In genomic region chr19:4911786-4912672, GRCh38 we compare ENCODE assay signal across 1 cellular context.
TF ChIP-seq lines count a peak whose summit lies in the region.

No MANE protein-coding gene starts in this region.

TF ChIP-seq in HepG2, 621 proteins besides CTCF, POLR2A, EP300 and RAD21 (continued from another document and continues in another):
- no peak for TF ChIP-seq TBL1XR1 (IDR thresholded peaks at IDR 0.05; ENCODE audit: borderline replicate concordance, low read length, partially characterized antibody)
- no peak for TF ChIP-seq FOXA1 (IDR thresholded peaks at IDR 0.05)
- peak; percentile 54 for TF ChIP-seq FOXA1 (CRISPR knock-in tag; IDR thresholded peaks at IDR 0.05)
- no peak for TF ChIP-seq ESRRA (CRISPR knock-in tag; IDR thresholded peaks at IDR 0.05; ENCODE audit: low read depth)
- no peak for TF ChIP-seq MATR3 (CRISPR knock-in tag; IDR thresholded peaks at IDR 0.05)
- TF ChIP-seq ZNF362 (CRISPR knock-in tag; IDR thresholded peaks at IDR 0.05; ENCODE audit: borderline replicate concordance) = no peak
- TF ChIP-seq TGIF2 (CRISPR knock-in tag; IDR thresholded peaks at IDR 0.05) = 0 out of 2 replicates have a peak, but pooled peaks have one; percentile 27
- no peak for TF ChIP-seq SRSF9 (IDR thresholded peaks at IDR 0.05; ENCODE audit: borderline replicate concordance, insufficient read depth, low read depth, low read length, poor library complexity, severe bottlenecking)
- 0 out of 2 replicates have a peak, but pooled peaks have one; percentile 30 for TF ChIP-seq YEATS4 (CRISPR knock-in tag; IDR thresholded peaks at IDR 0.05; ENCODE audit: borderline replicate concordance)
- TF ChIP-seq TAF1 (CRISPR knock-in tag; IDR thresholded peaks at IDR 0.05) = no peak
- TF ChIP-seq ZNF563 (CRISPR knock-in tag; IDR thresholded peaks at IDR 0.05) = no peak
- no peak for TF ChIP-seq NFIC (IDR thresholded peaks at IDR 0.05; ENCODE audit: low read length)
- no peak for TF ChIP-seq ARID4A (CRISPR knock-in tag; IDR thresholded peaks at IDR 0.05; ENCODE audit: borderline replicate concordance)
- no peak for TF ChIP-seq GATA4 (IDR thresholded peaks at IDR 0.05; ENCODE audit: borderline replicate concordance, low read depth)
- TF ChIP-seq, protein P1, sequence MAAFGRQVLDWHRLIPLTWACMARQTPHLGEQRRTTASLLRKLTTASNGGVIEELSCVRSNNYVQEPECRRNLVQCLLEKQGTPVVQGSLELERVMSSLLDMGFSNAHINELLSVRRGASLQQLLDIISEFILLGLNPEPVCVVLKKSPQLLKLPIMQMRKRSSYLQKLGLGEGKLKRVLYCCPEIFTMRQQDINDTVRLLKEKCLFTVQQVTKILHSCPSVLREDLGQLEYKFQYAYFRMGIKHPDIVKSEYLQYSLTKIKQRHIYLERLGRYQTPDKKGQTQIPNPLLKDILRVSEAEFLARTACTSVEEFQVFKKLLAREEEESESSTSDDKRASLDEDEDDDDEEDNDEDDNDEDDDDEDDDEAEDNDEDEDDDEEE (CRISPR knock-in tag; IDR thresholded peaks at IDR 0.05) = no peak
- no peak for TF ChIP-seq ELF1 (CRISPR knock-in tag; IDR thresholded peaks at IDR 0.05)
- no peak for TF ChIP-seq FOXO4 (CRISPR knock-in tag; conservative IDR thresholded peaks at IDR 0.05)
- TF ChIP-seq ZNF414 (CRISPR knock-in tag; IDR thresholded peaks at IDR 0.05) = no peak
- TF ChIP-seq ZNF552 (CRISPR knock-in tag; IDR thresholded peaks at IDR 0.05; ENCODE audit: borderline replicate concordance) = no peak
- no peak for TF ChIP-seq GFI1 (CRISPR knock-in tag; IDR thresholded peaks at IDR 0.05; ENCODE audit: borderline replicate concordance)
- TF ChIP-seq, protein P2, sequence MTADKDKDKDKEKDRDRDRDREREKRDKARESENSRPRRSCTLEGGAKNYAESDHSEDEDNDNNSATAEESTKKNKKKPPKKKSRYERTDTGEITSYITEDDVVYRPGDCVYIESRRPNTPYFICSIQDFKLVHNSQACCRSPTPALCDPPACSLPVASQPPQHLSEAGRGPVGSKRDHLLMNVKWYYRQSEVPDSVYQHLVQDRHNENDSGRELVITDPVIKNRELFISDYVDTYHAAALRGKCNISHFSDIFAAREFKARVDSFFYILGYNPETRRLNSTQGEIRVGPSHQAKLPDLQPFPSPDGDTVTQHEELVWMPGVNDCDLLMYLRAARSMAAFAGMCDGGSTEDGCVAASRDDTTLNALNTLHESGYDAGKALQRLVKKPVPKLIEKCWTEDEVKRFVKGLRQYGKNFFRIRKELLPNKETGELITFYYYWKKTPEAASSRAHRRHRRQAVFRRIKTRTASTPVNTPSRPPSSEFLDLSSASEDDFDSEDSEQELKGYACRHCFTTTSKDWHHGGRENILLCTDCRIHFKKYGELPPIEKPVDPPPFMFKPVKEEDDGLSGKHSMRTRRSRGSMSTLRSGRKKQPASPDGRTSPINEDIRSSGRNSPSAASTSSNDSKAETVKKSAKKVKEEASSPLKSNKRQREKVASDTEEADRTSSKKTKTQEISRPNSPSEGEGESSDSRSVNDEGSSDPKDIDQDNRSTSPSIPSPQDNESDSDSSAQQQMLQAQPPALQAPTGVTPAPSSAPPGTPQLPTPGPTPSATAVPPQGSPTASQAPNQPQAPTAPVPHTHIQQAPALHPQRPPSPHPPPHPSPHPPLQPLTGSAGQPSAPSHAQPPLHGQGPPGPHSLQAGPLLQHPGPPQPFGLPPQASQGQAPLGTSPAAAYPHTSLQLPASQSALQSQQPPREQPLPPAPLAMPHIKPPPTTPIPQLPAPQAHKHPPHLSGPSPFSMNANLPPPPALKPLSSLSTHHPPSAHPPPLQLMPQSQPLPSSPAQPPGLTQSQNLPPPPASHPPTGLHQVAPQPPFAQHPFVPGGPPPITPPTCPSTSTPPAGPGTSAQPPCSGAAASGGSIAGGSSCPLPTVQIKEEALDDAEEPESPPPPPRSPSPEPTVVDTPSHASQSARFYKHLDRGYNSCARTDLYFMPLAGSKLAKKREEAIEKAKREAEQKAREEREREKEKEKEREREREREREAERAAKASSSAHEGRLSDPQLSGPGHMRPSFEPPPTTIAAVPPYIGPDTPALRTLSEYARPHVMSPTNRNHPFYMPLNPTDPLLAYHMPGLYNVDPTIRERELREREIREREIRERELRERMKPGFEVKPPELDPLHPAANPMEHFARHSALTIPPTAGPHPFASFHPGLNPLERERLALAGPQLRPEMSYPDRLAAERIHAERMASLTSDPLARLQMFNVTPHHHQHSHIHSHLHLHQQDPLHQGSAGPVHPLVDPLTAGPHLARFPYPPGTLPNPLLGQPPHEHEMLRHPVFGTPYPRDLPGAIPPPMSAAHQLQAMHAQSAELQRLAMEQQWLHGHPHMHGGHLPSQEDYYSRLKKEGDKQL (CRISPR knock-in tag; IDR thresholded peaks at IDR 0.05; ENCODE audit: low read depth) = no peak
- TF ChIP-seq, protein P3, sequence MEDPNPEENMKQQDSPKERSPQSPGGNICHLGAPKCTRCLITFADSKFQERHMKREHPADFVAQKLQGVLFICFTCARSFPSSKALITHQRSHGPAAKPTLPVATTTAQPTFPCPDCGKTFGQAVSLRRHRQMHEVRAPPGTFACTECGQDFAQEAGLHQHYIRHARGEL (CRISPR knock-in tag; IDR thresholded peaks at IDR 0.05) = no peak
- peak; percentile 34; the same call in 1 of the 2 replicates for TF ChIP-seq HOXA5 (CRISPR knock-in tag; IDR thresholded peaks at IDR 0.05)
- no peak for TF ChIP-seq ZSCAN9 (CRISPR knock-in tag; IDR thresholded peaks at IDR 0.05; ENCODE audit: borderline replicate concordance)
- TF ChIP-seq SSRP1 (CRISPR knock-in tag; IDR thresholded peaks at IDR 0.05) = no peak
- TF ChIP-seq ZIK1 (CRISPR knock-in tag; IDR thresholded peaks at IDR 0.05; ENCODE audit: borderline replicate concordance, low read depth) = no peak
- TF ChIP-seq ZNF350 (CRISPR knock-in tag; IDR thresholded peaks at IDR 0.05; ENCODE audit: borderline replicate concordance, low read depth) = 0 out of 2 replicates have a peak, but pooled peaks have one; percentile 55
- TF ChIP-seq NONO (IDR thresholded peaks at IDR 0.05) = no peak
- no peak for TF ChIP-seq NONO (CRISPR knock-in tag; conservative IDR thresholded peaks at IDR 0.05)
- no peak for TF ChIP-seq SRF (IDR thresholded peaks at IDR 0.05; ENCODE audit: low read depth, low read length)
- no peak for TF ChIP-seq ONECUT2 (CRISPR knock-in tag; IDR thresholded peaks at IDR 0.05)
- no peak for TF ChIP-seq HMG20B (CRISPR knock-in tag; conservative IDR thresholded peaks at IDR 0.05)
- TF ChIP-seq POLR2AphosphoS5 (IDR thresholded peaks at IDR 0.05; ENCODE audit: low read depth, low read length) = no peak
- TF ChIP-seq KDM5B (CRISPR knock-in tag; IDR thresholded peaks at IDR 0.05; ENCODE audit: borderline replicate concordance) = no peak
- TF ChIP-seq, protein P4, sequence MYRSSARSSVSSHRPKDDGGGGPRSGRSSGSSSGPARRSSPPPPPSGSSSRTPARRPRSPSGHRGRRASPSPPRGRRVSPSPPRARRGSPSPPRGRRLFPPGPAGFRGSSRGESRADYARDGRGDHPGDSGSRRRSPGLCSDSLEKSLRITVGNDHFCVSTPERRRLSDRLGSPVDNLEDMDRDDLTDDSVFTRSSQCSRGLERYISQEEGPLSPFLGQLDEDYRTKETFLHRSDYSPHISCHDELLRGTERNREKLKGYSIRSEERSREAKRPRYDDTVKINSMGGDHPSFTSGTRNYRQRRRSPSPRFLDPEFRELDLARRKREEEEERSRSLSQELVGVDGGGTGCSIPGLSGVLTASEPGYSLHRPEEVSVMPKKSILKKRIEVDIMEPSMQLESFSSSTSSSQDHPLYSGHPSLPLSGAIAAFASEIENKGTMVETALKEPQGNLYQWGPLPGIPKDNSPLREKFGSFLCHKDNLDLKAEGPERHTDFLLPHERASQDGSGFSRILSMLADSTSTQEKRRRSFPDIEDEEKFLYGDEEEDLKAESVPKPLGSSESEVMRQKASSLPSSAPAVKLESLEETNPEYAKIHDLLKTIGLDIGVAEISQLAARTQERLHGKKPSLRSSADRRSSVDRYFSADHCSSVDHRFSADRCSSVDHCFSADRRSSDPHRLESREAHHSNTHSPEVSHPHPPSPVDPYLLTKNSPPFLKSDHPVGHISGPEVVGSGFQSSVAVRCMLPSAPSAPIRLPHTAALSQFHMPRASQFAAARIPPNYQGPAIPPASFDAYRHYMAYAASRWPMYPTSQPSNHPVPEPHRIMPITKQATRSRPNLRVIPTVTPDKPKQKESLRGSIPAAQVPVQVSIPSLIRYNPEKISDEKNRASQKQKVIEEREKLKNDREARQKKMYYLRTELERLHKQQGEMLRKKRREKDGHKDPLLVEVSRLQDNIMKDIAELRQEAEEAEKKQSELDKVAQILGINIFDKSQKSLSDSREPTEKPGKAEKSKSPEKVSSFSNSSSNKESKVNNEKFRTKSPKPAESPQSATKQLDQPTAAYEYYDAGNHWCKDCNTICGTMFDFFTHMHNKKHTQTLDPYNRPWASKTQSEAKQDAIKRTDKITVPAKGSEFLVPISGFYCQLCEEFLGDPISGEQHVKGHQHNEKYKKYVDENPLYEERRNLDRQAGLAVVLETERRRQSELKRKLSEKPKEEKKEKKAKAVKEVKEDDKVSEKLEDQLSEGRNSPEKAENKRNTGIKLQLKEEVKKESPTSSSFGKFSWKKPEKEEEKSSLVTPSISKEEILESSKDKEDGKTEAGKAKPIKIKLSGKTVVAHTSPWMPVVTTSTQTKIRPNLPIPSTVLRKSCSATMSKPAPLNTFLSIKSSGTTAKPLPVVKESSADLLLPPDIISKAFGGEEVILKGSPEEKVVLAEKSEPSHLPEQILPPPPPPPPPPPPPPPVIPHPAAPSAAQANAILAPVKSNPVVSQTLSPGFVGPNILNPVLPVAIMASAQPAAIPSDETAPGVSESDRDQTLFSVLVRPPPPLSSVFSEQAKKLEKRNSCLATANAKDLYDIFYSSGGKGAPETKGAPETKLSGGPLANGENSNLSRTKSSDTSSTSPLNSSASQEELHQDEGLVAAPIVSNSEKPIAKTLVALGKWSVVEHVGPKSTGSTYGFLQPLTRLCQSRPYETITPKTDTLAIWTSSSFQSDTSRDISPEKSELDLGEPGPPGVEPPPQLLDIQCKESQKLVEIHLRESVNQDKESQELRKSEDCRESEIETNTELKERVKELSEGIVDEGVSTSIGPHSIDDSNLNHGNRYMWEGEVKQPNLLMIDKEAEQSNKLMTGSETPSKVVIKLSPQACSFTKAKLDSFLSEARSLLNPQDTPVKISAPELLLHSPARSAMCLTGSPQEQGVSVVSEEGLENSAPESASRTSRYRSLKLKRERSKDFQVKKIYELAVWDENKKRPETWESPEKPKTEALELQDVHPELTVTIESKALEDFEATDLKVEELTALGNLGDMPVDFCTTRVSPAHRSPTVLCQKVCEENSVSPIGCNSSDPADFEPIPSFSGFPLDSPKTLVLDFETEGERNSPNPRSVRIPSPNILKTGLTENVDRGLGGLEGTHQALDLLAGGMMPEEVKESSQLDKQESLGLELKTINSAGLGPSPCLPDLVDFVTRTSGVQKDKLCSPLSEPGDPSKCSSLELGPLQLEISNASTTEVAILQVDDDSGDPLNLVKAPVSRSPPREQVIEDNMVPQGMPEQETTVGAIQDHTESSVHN (CRISPR knock-in tag; IDR thresholded peaks at IDR 0.05) = no peak
- TF ChIP-seq ZNF235 (CRISPR knock-in tag; IDR thresholded peaks at IDR 0.05; ENCODE audit: borderline replicate concordance) = no peak
